ENCODE assay signal across 8 cellular contexts in genomic region chr22:41381329-41382097, GRCh38. TPM values are rescaled to one million over a fixed set of nuclear protein-coding genes. Genes with fewer than 3 reads are reported as not detected.
DNase-seq lines count a peak whose midpoint lies in the region; ATAC-seq and TF ChIP-seq lines count a peak whose summit lies in the region.

TEF (plus strand) TSS chr22:41381942; CDS start chr22:41382045, 103 bp downstream.

- DNase-seq in NCI-H526 treated with DMSO at 0.1 percent for 48 hours (lab: John Stamatoyannopoulos, UW) = peak; percentile 93
- peak; percentile 98 for DNase-seq in activated CD4-positive, alpha-beta T cell treated with anti-CD3 and anti-CD28 coated beads, Interleukin-2, amount 10 ng/mL, durations not matched to agents 7 days and 5 days
- peak; percentile 99 for DNase-seq in coronary artery (ENCODE audit: low spot score)
- peak; percentile 89 to 97 (median 92) for DNase-seq in stimulated activated CD4-positive, alpha-beta T cell treated with anti-CD3 and anti-CD28 coated beads, Interleukin-1b, Interleukin-23, amount 100 ng/mL, for 24 hours (ENCODE audit: low read depth in 4 of 4, low spot score in 1 of 4)

- POLR2A ChIA-PET in activated CD4-positive, alpha-beta T cell treated with anti-CD3 and anti-CD28 coated beads, Interleukin-2, amount 10 ng/mL, durations not matched to agents 7 days and 5 days (lab: Charles Lee) = interaction anchor here (0.5 to 1.5 kb wide), 5 partner anchors 75 to 449 kb away, joined by 3 to 5 read pairs (median 3); partner anchors contain the start of genes ACO2, DESI1, PHF5A and XRCC6

- H3K27me3 ChIP-seq in BLaER1 (no peaks in the 10 kb centered on the region), layer of hippocampus (ENCODE audit: control insufficient read depth, insufficient read depth, low read length) (no peaks in the 10 kb centered on the region)

- peak within 1 kb of the TSS; percentile 99 for H3K27ac Mint-ChIP-seq in activated CD4-positive, alpha-beta T cell treated with anti-CD3 and anti-CD28 coated beads, Interleukin-2, amount 10 ng/mL, durations not matched to agents 7 days and 5 days

- H3K9ac ChIP-seq in BLaER1 = peak within 1 kb of the TSS; percentile 81

- peak within 1 kb of the TSS; percentile 90 for H3K4me3 Mint-ChIP-seq in activated CD4-positive, alpha-beta T cell treated with anti-CD3 and anti-CD28 coated beads, Interleukin-2, amount 10 ng/mL, durations not matched to agents 7 days and 5 days

- ATAC-seq in GM19351 (IDR thresholded peaks at IDR 0.05; ENCODE audit: unreplicated experiment) (peak; percentile 89), HG03520 (IDR thresholded peaks at IDR 0.05; ENCODE audit: unreplicated experiment) (peak; percentile 77)

- no peaks in the 10 kb centered on the region for H3K36me3 Mint-ChIP-seq in activated CD4-positive, alpha-beta T cell treated with anti-CD3 and anti-CD28 coated beads, Interleukin-2, amount 10 ng/mL, durations not matched to agents 7 days and 5 days (ENCODE audit: low read depth)

- H3K9me3 ChIP-seq in BLaER1 = no peaks in the 10 kb centered on the region

- H3K4me3 ChIP-seq in BLaER1 (peak within 1 kb of the TSS; percentile 75), coronary artery (peak within 1 kb of the TSS; percentile 78)

- H3K9me3 Mint-ChIP-seq in activated CD4-positive, alpha-beta T cell treated with anti-CD3 and anti-CD28 coated beads, Interleukin-2, amount 10 ng/mL, durations not matched to agents 7 days and 5 days = no peaks in the 10 kb centered on the region

- H3K36me3 ChIP-seq in BLaER1 = no peaks in the 10 kb centered on the region

- H3K27me3 Mint-ChIP-seq in activated CD4-positive, alpha-beta T cell treated with anti-CD3 and anti-CD28 coated beads, Interleukin-2, amount 10 ng/mL, durations not matched to agents 7 days and 5 days = no peaks in the 10 kb centered on the region

- H3K4me1 ChIP-seq in BLaER1 = peaks cover 44% of the 10 kb centered on the region

- peaks cover 20% of the 10 kb centered on the region for H3K4me1 Mint-ChIP-seq in activated CD4-positive, alpha-beta T cell treated with anti-CD3 and anti-CD28 coated beads, Interleukin-2, amount 10 ng/mL, durations not matched to agents 7 days and 5 days

- H4K20me1 ChIP-seq in BLaER1 = peaks cover 13% of the 10 kb centered on the region

- H3K27ac ChIP-seq in BLaER1 = peak within 1 kb of the TSS; percentile 88
- peak within 1 kb of the TSS; percentile 94 to 99 for H3K27ac ChIP-seq in coronary artery
- peak within 1 kb of the TSS; percentile 99 for H3K27ac ChIP-seq in layer of hippocampus (ENCODE audit: low read depth, low read length)

- TF ChIP-seq CTCF in coronary artery (IDR thresholded peaks at IDR 0.05) = no peak

- peak within 1 kb of the TSS; percentile 93 for H3K4me2 ChIP-seq in BLaER1

- CTCF ChIA-PET in activated CD4-positive, alpha-beta T cell treated with anti-CD3 and anti-CD28 coated beads, Interleukin-2, amount 10 ng/mL, durations not matched to agents 7 days and 5 days (lab: Charles Lee) = interaction anchor here (0.6 to 3.1 kb wide), 9 partner anchors 11 to 893 kb away, joined by 3 to 15 read pairs (median 3); partner anchors contain the start of gene PHF5A

RNA-seq across cellular contexts. Expression of gene TEF, which starts in this region (rescaled TPM):
- total RNA-seq in activated CD4-positive, alpha-beta T cell treated with anti-CD3 and anti-CD28 coated beads, Interleukin-2, amount 10 ng/mL, durations not matched to agents 7 days and 5 days = 1 to 10 TPM; 3.4 to 4.7 TPM

Comparison
In these comparisons a context has a peak if more than half of its experiments do, and no peak if none do; other contexts are left out.
1. Peak in every context shown above with its lines: DNase-seq, ATAC-seq, H3K4me3 ChIP-seq and H3K27ac ChIP-seq.